Comparison of ENCODE assay signal across 9 cellular contexts in the genomic region with DNA sequence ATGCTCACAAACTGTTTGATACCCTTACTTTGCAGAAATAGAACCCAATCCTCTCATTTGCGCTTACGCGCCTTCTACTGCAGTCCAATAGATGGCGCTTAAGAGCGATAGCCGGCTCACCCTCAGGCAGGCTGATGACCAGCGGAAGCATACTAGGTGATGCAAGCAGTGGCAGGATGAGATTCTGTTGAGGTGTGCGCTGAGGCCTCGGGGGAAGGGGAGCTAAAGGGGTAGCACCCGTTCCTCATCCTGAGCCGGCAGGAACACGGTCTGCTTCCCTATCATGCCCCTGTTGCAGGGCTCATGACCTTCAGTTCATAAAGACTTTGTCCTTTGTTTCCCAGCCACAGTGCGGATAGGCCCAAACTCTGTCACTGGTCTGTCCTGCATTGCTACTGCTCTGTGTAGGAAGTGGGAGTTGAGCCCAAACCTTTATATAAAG.
DNase-seq lines count a peak whose midpoint lies in the region; ATAC-seq and TF ChIP-seq lines count a peak whose summit lies in the region.
"Had no signal": no experiment of that assay in that cellular context is flagged by ENCODE, and none has a peak within 500 bp of the region (broad histone marks: within the 10 kb centered on the region; RNA-seq: fewer than 3 reads in every experiment).

No MANE protein-coding gene starts in this region.

- no peaks in the 10 kb centered on the region for H3K9me3 ChIP-seq in smooth muscle cell (replicated peaks; ENCODE audit: low read depth)
- H3K9me3 ChIP-seq in vagina = no peaks in the 10 kb centered on the region
- H3K9me3 ChIP-seq: SJSA1 had no signal

- WGBS in smooth muscle cell (ENCODE audit: low lambda C conversion rate) = 20% methylated on average over 13 of the region's 13 CpGs

- no peaks in the 10 kb centered on the region for H4K20me1 ChIP-seq in smooth muscle cell (ENCODE audit: low read depth)

- H3K36me3 ChIP-seq in smooth muscle cell (ENCODE audit: low read depth) (no peaks in the 10 kb centered on the region), vagina (no peaks in the 10 kb centered on the region)
- H3K36me3 ChIP-seq: SJSA1 had no signal

- no peak overlapping the region for H3K9ac ChIP-seq in smooth muscle cell (ENCODE audit: low read depth)

- no peaks in the 10 kb centered on the region for H3K4me1 Mint-ChIP-seq in activated CD8-positive, alpha-beta T cell treated with anti-CD3 and anti-CD28 coated beads for 36 hours (ENCODE audit: low read depth)
- no peaks in the 10 kb centered on the region for H3K4me1 Mint-ChIP-seq in activated CD8-positive, alpha-beta T cell treated with anti-CD3 and anti-CD28 coated beads, Interleukin-2, amount 10 ng/mL, durations not matched to agents 7 days and 5 days (ENCODE audit: low read depth)

- H3K4me3 Mint-ChIP-seq in activated CD8-positive, alpha-beta T cell treated with anti-CD3 and anti-CD28 coated beads for 36 hours = no peak overlapping the region
- no peak overlapping the region for H3K4me3 Mint-ChIP-seq in activated CD8-positive, alpha-beta T cell treated with anti-CD3 and anti-CD28 coated beads, Interleukin-2, amount 10 ng/mL, durations not matched to agents 7 days and 5 days

- TF ChIP-seq CTCF in activated CD8-positive, alpha-beta T cell treated with anti-CD3 and anti-CD28 coated beads for 36 hours (IDR thresholded peaks at IDR 0.05) = no peak
- TF ChIP-seq CTCF in smooth muscle cell (IDR thresholded peaks at IDR 0.05; ENCODE audit: borderline replicate concordance, insufficient read depth, poor library complexity, severe bottlenecking) (peak; percentile 76), vagina (IDR thresholded peaks at IDR 0.05) (no peak)

- H3K27ac ChIP-seq in smooth muscle cell (ENCODE audit: low read depth) (no peak overlapping the region), vagina (no peak overlapping the region)
- H3K27ac ChIP-seq: SJSA1 had no signal

- H3K4me3 ChIP-seq in smooth muscle cell (no peak overlapping the region), vagina (no peak overlapping the region)
- H3K4me3 ChIP-seq: SJSA1 had no signal

- POLR2A ChIA-PET in activated CD8-positive, alpha-beta T cell treated with anti-CD3 and anti-CD28 coated beads for 36 hours (lab: Charles Lee) = no interaction called here
- POLR2A ChIA-PET in activated CD8-positive, alpha-beta T cell treated with anti-CD3 and anti-CD28 coated beads, Interleukin-2, amount 10 ng/mL, durations not matched to agents 7 days and 5 days (lab: Charles Lee) = no interaction called here

- peak; percentile 8 for DNase-seq in activated CD8-positive, alpha-beta T cell treated with anti-CD3 and anti-CD28 coated beads for 36 hours
- DNase-seq in activated CD8-positive, alpha-beta T cell treated with anti-CD3 and anti-CD28 coated beads, Interleukin-2, amount 10 ng/mL, durations not matched to agents 7 days and 5 days = no peak
- peak; percentile 65 for DNase-seq in ecto neural progenitor cell (ENCODE audit: low spot score)
- DNase-seq in smooth muscle cell (lab: John Stamatoyannopoulos, UW; ENCODE audit: unreplicated experiment) = no peak
- no peak for DNase-seq in vagina (ENCODE audit: extremely low spot score in 2 of 2)
- DNase-seq in kidney glomerular epithelial cell (lab: John Stamatoyannopoulos, UW) = no peak
- no peak for DNase-seq in middle frontal gyrus (ENCODE audit: extremely low spot score, low spot score)

- no peaks in the 10 kb centered on the region for H3K36me3 Mint-ChIP-seq in activated CD8-positive, alpha-beta T cell treated with anti-CD3 and anti-CD28 coated beads for 36 hours (ENCODE audit: low read depth)
- no peaks in the 10 kb centered on the region for H3K36me3 Mint-ChIP-seq in activated CD8-positive, alpha-beta T cell treated with anti-CD3 and anti-CD28 coated beads, Interleukin-2, amount 10 ng/mL, durations not matched to agents 7 days and 5 days (ENCODE audit: low read depth)

- H3K27me3 Mint-ChIP-seq in activated CD8-positive, alpha-beta T cell treated with anti-CD3 and anti-CD28 coated beads for 36 hours = no peaks in the 10 kb centered on the region
- H3K27me3 Mint-ChIP-seq in activated CD8-positive, alpha-beta T cell treated with anti-CD3 and anti-CD28 coated beads, Interleukin-2, amount 10 ng/mL, durations not matched to agents 7 days and 5 days (ENCODE audit: low read depth) = no peaks in the 10 kb centered on the region

- CTCF ChIA-PET in activated CD8-positive, alpha-beta T cell treated with anti-CD3 and anti-CD28 coated beads for 36 hours (lab: Charles Lee) = no interaction called here
- CTCF ChIA-PET in activated CD8-positive, alpha-beta T cell treated with anti-CD3 and anti-CD28 coated beads, Interleukin-2, amount 10 ng/mL, durations not matched to agents 7 days and 5 days (lab: Charles Lee) = no interaction called here

- peak; percentile 56 for ATAC-seq in activated CD8-positive, alpha-beta T cell treated with anti-CD3 and anti-CD28 coated beads for 36 hours
- no peak for ATAC-seq in activated CD8-positive, alpha-beta T cell treated with anti-CD3 and anti-CD28 coated beads, Interleukin-2, amount 10 ng/mL, durations not matched to agents 7 days and 5 days
- ATAC-seq in HG03460 (IDR thresholded peaks at IDR 0.05; ENCODE audit: unreplicated experiment) = peak; percentile 83

- no peaks in the 10 kb centered on the region for H3K79me2 ChIP-seq in smooth muscle cell (ENCODE audit: low read depth)

- H3K4me1 ChIP-seq in smooth muscle cell (ENCODE audit: low read depth) = no peaks in the 10 kb centered on the region
- no peaks in the 10 kb centered on the region for H3K4me1 ChIP-seq in vagina
- H3K4me1 ChIP-seq: SJSA1 had no signal

- H3K9me3 Mint-ChIP-seq in activated CD8-positive, alpha-beta T cell treated with anti-CD3 and anti-CD28 coated beads for 36 hours = peaks cover 4% of the 10 kb centered on the region
- H3K9me3 Mint-ChIP-seq in activated CD8-positive, alpha-beta T cell treated with anti-CD3 and anti-CD28 coated beads, Interleukin-2, amount 10 ng/mL, durations not matched to agents 7 days and 5 days (ENCODE audit: insufficient read depth) = no peaks in the 10 kb centered on the region

- peak overlapping the region; percentile 22 for H2AFZ ChIP-seq in smooth muscle cell (ENCODE audit: low read depth)

- no peak overlapping the region for H3K27ac Mint-ChIP-seq in activated CD8-positive, alpha-beta T cell treated with anti-CD3 and anti-CD28 coated beads for 36 hours
- no peak overlapping the region for H3K27ac Mint-ChIP-seq in activated CD8-positive, alpha-beta T cell treated with anti-CD3 and anti-CD28 coated beads, Interleukin-2, amount 10 ng/mL, durations not matched to agents 7 days and 5 days

- no peak for TF ChIP-seq POLR2A in vagina (IDR thresholded peaks at IDR 0.05)

- peak overlapping the region; percentile 34 for H3K4me2 ChIP-seq in smooth muscle cell

- no peaks in the 10 kb centered on the region for H3F3A ChIP-seq in smooth muscle cell (ENCODE audit: low read depth)

- intact Hi-C loops in activated CD8-positive, alpha-beta T cell treated with anti-CD3 and anti-CD28 coated beads for 36 hours (cut with micrococcal nuclease) = no loop called here
- intact Hi-C loops in vagina (cut with DNase I) = no loop called here

- H3K27me3 ChIP-seq in smooth muscle cell (ENCODE audit: low read depth) = no peaks in the 10 kb centered on the region
- no peaks in the 10 kb centered on the region for H3K27me3 ChIP-seq in vagina
- H3K27me3 ChIP-seq: SJSA1 had no signal

Comparison
In these comparisons a context has a peak if more than half of its experiments do, and no peak if none do; other contexts are left out.
1. DNase-seq: peak in activated CD8-positive, alpha-beta T cell treated with anti-CD3 and anti-CD28 coated beads for 36 hours (single experiment) and ecto neural progenitor cell (single experiment); none in activated CD8-positive, alpha-beta T cell treated with anti-CD3 and anti-CD28 coated beads, Interleukin-2, amount 10 ng/mL, durations not matched to agents 7 days and 5 days (single experiment), smooth muscle cell (single experiment), vagina (0 of 2), kidney glomerular epithelial cell (single experiment) and middle frontal gyrus (single experiment).